Comparison of ENCODE assay signal across 8 cellular contexts in genomic region chr6:152380351-152380767, GRCh38.
DNase-seq lines count a peak whose midpoint lies in the region; ATAC-seq and TF ChIP-seq lines count a peak whose summit lies in the region.
"Had no signal": no experiment of that assay in that cellular context is flagged by ENCODE, and none has a peak within 500 bp of the region (broad histone marks: within the 10 kb centered on the region; RNA-seq: fewer than 3 reads in every experiment).

No MANE protein-coding gene starts in this region.

- peak overlapping the region; percentile 13 for H3K4me3 ChIP-seq in epithelial cell of esophagus (ENCODE audit: low read length)
- peak overlapping the region; percentile 63 to 85 for H3K4me3 ChIP-seq in muscle layer of colon (ENCODE audit: low read depth in 1 of 2, low read length in 2 of 2)
- peak overlapping the region; percentile 86 to 91 for H3K4me3 ChIP-seq in aorta (ENCODE audit: low read length in 2 of 2)

- 3 to 6% methylated on average over 5 of the region's 5 CpGs for WGBS in aorta, 2 donors

- H3K36me3 ChIP-seq in muscle layer of colon (ENCODE audit: insufficient read depth, low read length) (peaks cover 5% of the 10 kb centered on the region), aorta (ENCODE audit: control insufficient read depth in 1 of 2, insufficient read depth in 2 of 2, low read length in 1 of 2) (peaks cover 0 to 6% of the 10 kb centered on the region in 2 donors)

- TF ChIP-seq CTCF in epithelial cell of esophagus (IDR thresholded peaks at IDR 0.05; ENCODE audit: insufficient read depth, low read depth, low read length, missing control alignments): no peak

- ATAC-seq in aorta (ENCODE audit: low FRiP score) (peak; percentile 83), HG03139 (IDR thresholded peaks at IDR 0.05; ENCODE audit: unreplicated experiment) (no peak)

- DNase-seq in NCI-H524 treated with DMSO at 0.1 percent for 48 hours (lab: John Stamatoyannopoulos, UW) (peak; percentile 49), epithelial cell of esophagus (ENCODE audit: low read depth) (peak; percentile 55), aorta (no peak), KBM-7 (no peak)
- no peak for DNase-seq in activated naive CD4-positive, alpha-beta T cell (lab: John Stamatoyannopoulos, UW)
- DNase-seq: activated naive CD4-positive, alpha-beta T cell treated with anti-CD3 and anti-CD28 coated beads for 36 hours had no signal

- H3K27me3 ChIP-seq in muscle layer of colon (ENCODE audit: control insufficient read depth in 1 of 2, insufficient read depth in 2 of 2, low read length in 2 of 2): no peaks in the 10 kb centered on the region
- H3K27me3 ChIP-seq in aorta (ENCODE audit: control insufficient read depth in 1 of 2, insufficient read depth in 2 of 2, low read length in 1 of 2): no peaks in the 10 kb centered on the region

- no peaks in the 10 kb centered on the region for H3K9me3 ChIP-seq in muscle layer of colon (ENCODE audit: low read length)
- no peaks in the 10 kb centered on the region for H3K9me3 ChIP-seq in aorta (ENCODE audit: control insufficient read depth, low read length)

- in situ Hi-C loops in KBM-7 (cut with MboI; ENCODE audit: low pct_unique_long_range_greater_than_20kb, low sequenced_read_pairs): no loop called here

- peak overlapping the region; percentile 97 for H3K27ac ChIP-seq in muscle layer of colon (ENCODE audit: low read depth, low read length)
- peak overlapping the region; percentile 74 to 98 for H3K27ac ChIP-seq in aorta (ENCODE audit: low read depth in 1 of 2, low read length in 2 of 2)

- H3K9ac ChIP-seq in muscle layer of colon (ENCODE audit: low read length): peak overlapping the region; percentile 66

- H3K4me1 ChIP-seq in muscle layer of colon (ENCODE audit: insufficient read depth, low read length): peaks cover 19% of the 10 kb centered on the region
- H3K4me1 ChIP-seq in aorta (ENCODE audit: control insufficient read depth in 1 of 2, insufficient read depth in 2 of 2, low read length in 2 of 2): peaks cover 0 to 2% of the 10 kb centered on the region in 2 donors

- intact Hi-C loops in aorta (cut with DNase I): loop anchor here in 1 of 2 donors (2.0 kb wide), 1 partner anchor 20 kb away; no protein-coding TSS in a partner anchor

Comparison
In these comparisons a context has a peak if more than half of its experiments do, and no peak if none do; other contexts are left out.
1. DNase-seq: peak in NCI-H524 treated with DMSO at 0.1 percent for 48 hours (single experiment) and epithelial cell of esophagus (single experiment); none in aorta (0 of 2), KBM-7 (single experiment) and activated naive CD4-positive, alpha-beta T cell (0 of 4).
2. H3K4me3 ChIP-seq: peak in every context shown above with its lines; median percentile 88 in aorta; 74 in muscle layer of colon; 13 in epithelial cell of esophagus.